ENCODE assay signal across 12 cellular contexts in the genomic region with DNA sequence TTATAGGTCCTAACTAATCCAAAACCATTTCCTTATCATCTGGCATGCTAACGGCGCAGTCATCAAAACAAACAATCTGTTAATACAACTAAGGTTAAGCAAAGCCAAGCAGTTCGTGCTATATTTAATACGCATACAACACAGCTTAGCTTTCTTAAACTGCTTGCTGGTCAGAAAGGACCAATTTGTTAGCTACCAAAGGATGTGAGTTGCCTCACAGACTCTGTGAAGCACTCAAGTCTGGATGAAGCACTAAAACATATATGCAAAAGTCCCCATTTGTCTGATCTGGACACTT.
A peak's percentile ranks its signal among the peaks of the same experiment; 100 is the strongest.
DNase-seq lines count a peak whose midpoint lies in the region; ATAC-seq, FAIRE-seq and TF ChIP-seq lines count a peak whose summit lies in the region.
"Had no signal": no experiment of that assay in that cellular context is flagged by ENCODE, and none has a peak within 500 bp of the region (broad histone marks: within the 10 kb centered on the region; RNA-seq: fewer than 3 reads in every experiment).

No MANE protein-coding gene starts in this region.

- peaks cover 0 to 1% (median 0%) of the 10 kb centered on the region in 3 donors for H3K27me3 Mint-ChIP-seq in CD14-positive monocyte (ENCODE audit: low read depth in 3 of 3)
- H3K27me3 Mint-ChIP-seq in WTC11 (ENCODE audit: low read depth), result peaks cover 19% of the 10 kb centered on the region
- H3K27me3 Mint-ChIP-seq in glutamatergic neuron (ENCODE audit: unreplicated experiment), result no peaks in the 10 kb centered on the region

- intact Hi-C loops in CD14-positive monocyte (cut with micrococcal nuclease), result no loop called here

- no peaks in the 10 kb centered on the region for H3K27me3 ChIP-seq in small intestine (ENCODE audit: control insufficient read depth in 2 of 2, insufficient read depth in 2 of 2, low read length in 2 of 2)

- CTCF ChIA-PET in WTC11 (lab: Charles Lee), result no interaction called here

- POLR2A ChIA-PET in WTC11 (lab: Charles Lee), result no interaction called here

- no peak overlapping the region for H3K4me3 ChIP-seq in small intestine (ENCODE audit: low read depth in 1 of 2, low read length in 2 of 2)

- peaks cover 72 to 87% of the 10 kb centered on the region in 2 donors for H3K36me3 Mint-ChIP-seq in CD14-positive monocyte
- H3K36me3 Mint-ChIP-seq in WTC11, result no peaks in the 10 kb centered on the region
- H3K36me3 Mint-ChIP-seq in glutamatergic neuron (ENCODE audit: unreplicated experiment), result no peaks in the 10 kb centered on the region
- H3K36me3 Mint-ChIP-seq: activated naive CD8-positive, alpha-beta T cell treated with anti-CD3 and anti-CD28 coated beads, Interleukin-2, amount 10 ng/mL, durations not matched to agents 7 days and 5 days had no signal

- H3K4me1 ChIP-seq in small intestine (ENCODE audit: control insufficient read depth in 2 of 2, insufficient read depth in 1 of 2, low read depth in 1 of 2, low read length in 1 of 2), result peaks cover 0 to 3% of the 10 kb centered on the region in 2 donors

- ATAC-seq in WTC11 (no peak), HG02798 (IDR thresholded peaks at IDR 0.05; ENCODE audit: poor library complexity, unreplicated experiment) (no peak)

- DNase-seq in CD14-positive monocyte (ENCODE audit: low spot score) (no peak), WTC11 (ENCODE audit: low spot score) (no peak), glutamatergic neuron (no peak), pulmonary artery endothelial cell (ENCODE audit: low read depth, low spot score) (peak; percentile 30), CD1c-positive myeloid dendritic cell (ENCODE audit: extremely low spot score) (no peak), DMS 273 (lab: John Stamatoyannopoulos, UW; ENCODE audit: unreplicated experiment) (no peak), small intestine (no peak)
- DNase-seq: activated naive CD8-positive, alpha-beta T cell treated with anti-CD3 and anti-CD28 coated beads, Interleukin-2, amount 10 ng/mL, durations not matched to agents 7 days and 5 days; NCI-H187; T-helper 2 cell had no signal

- H3K36me3 ChIP-seq in small intestine (ENCODE audit: control insufficient read depth in 2 of 2, insufficient read depth in 2 of 2, low read length in 2 of 2), result no peaks in the 10 kb centered on the region

- WGBS in small intestine, 3 donors, result 41 to 60% (median 46%) methylated on average over 4 of the region's 4 CpGs

- H3K4me1 Mint-ChIP-seq in CD14-positive monocyte, result peaks cover 86% of the 10 kb centered on the region
- H3K4me1 Mint-ChIP-seq in WTC11, result peaks cover 63% of the 10 kb centered on the region
- peaks cover 44% of the 10 kb centered on the region for H3K4me1 Mint-ChIP-seq in glutamatergic neuron (ENCODE audit: low read depth, unreplicated experiment)

- H3K27ac ChIP-seq in small intestine (ENCODE audit: low read depth in 1 of 2, low read length in 1 of 2), result peak overlapping the region in 1 of 2 donors; percentile 60

- FAIRE-seq in small intestine (lab: Jason Lieb, UNC), result no peak
- FAIRE-seq: G401.6 had no signal

- TF ChIP-seq CTCF in CD14-positive monocyte (IDR thresholded peaks at IDR 0.05), result no peak
- no peak for TF ChIP-seq CTCF in WTC11 (IDR thresholded peaks at IDR 0.05)
- no peak for TF ChIP-seq CTCF in glutamatergic neuron (IDR thresholded peaks at IDR 0.05; ENCODE audit: partially characterized antibody, unreplicated experiment)

- no peak overlapping the region for H3K4me3 Mint-ChIP-seq in CD14-positive monocyte
- H3K4me3 Mint-ChIP-seq in WTC11, result 0 out of 2 replicates have a peak overlapping the region, but pooled peaks have one; percentile 44
- H3K4me3 Mint-ChIP-seq in glutamatergic neuron (ENCODE audit: unreplicated experiment), result peak overlapping the region; percentile 76

- peak overlapping the region; percentile 39 to 93 (median 89) for H3K27ac Mint-ChIP-seq in CD14-positive monocyte
- no peak overlapping the region for H3K27ac Mint-ChIP-seq in WTC11
- no peak overlapping the region for H3K27ac Mint-ChIP-seq in glutamatergic neuron (ENCODE audit: unreplicated experiment)
- H3K27ac Mint-ChIP-seq: activated naive CD8-positive, alpha-beta T cell treated with anti-CD3 and anti-CD28 coated beads, Interleukin-2, amount 10 ng/mL, durations not matched to agents 7 days and 5 days had no signal

- peaks cover 0 to 2% (median 0%) of the 10 kb centered on the region in 7 donors for H3K9me3 Mint-ChIP-seq in CD14-positive monocyte
- no peaks in the 10 kb centered on the region for H3K9me3 Mint-ChIP-seq in WTC11
- H3K9me3 Mint-ChIP-seq in glutamatergic neuron (ENCODE audit: unreplicated experiment), result peaks cover 2% of the 10 kb centered on the region
- H3K9me3 Mint-ChIP-seq: activated naive CD8-positive, alpha-beta T cell treated with anti-CD3 and anti-CD28 coated beads, Interleukin-2, amount 10 ng/mL, durations not matched to agents 7 days and 5 days had no signal

- H3K9me3 ChIP-seq in small intestine (ENCODE audit: control insufficient read depth, low read depth), result no peaks in the 10 kb centered on the region

TF ChIP-seq in WTC11, 78 proteins besides CTCF, POLR2A, EP300 and RAD21:
- TF ChIP-seq, protein P1, sequence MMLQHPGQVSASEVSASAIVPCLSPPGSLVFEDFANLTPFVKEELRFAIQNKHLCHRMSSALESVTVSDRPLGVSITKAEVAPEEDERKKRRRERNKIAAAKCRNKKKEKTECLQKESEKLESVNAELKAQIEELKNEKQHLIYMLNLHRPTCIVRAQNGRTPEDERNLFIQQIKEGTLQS (CRISPR knock-in tag; conservative IDR thresholded peaks at IDR 0.05), result no peak
- TF ChIP-seq NFYB (CRISPR knock-in tag; conservative IDR thresholded peaks at IDR 0.05; ENCODE audit: low read depth) (no peak), MXD4 (CRISPR knock-in tag; IDR thresholded peaks at IDR 0.05; ENCODE audit: borderline replicate concordance) (no peak)

Comparison
In these comparisons a context has a peak if more than half of its experiments do, and no peak if none do; other contexts are left out.
1. H3K27ac Mint-ChIP-seq: peak in CD14-positive monocyte (7 of 7); none in WTC11 (single experiment) and glutamatergic neuron (single experiment).
2. H3K4me3 Mint-ChIP-seq: peak in WTC11 (single experiment) and glutamatergic neuron (single experiment); none in CD14-positive monocyte (0 of 2).